Comparison of ENCODE assay signal across 8 cellular contexts in the genomic region with DNA sequence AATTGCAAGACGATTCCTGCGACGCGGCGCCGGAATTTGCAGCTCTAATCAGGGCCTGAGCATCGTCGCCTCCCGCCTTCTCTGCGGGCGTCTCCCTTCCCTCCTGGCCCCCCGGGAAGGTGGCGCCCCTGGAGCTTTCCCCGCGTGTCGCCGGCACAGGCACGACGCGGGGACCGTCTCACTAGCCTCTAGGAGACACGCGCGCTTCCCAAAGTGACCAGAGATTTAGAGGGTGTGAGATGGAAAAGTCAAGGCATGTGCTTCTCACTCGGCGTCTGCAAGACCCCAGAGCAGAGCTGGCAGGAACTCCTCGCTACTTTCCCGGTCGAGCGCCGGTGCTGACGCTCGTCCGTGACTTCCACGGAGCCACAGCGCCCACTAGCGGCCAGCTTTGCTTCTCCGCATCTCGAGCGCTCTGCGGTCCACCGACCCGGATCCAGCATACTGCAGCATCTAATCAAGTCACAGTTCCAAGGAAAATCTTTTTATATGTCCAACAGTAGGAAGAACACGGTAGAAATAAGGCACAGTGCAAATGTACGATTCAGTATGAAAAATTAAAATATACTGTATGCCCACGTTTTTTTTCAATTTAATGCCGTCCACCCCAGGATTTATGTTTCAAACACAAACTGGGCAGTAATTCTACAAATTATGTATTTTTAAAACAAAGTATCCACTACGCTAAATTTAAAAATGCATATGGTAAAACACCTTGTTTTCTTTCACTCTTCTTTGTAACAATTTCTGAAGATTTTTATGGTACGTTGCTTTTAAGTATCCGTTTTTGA. TPM values are rescaled to one million over a fixed set of nuclear protein-coding genes. Genes with fewer than 3 reads are reported as not detected.
A peak's percentile ranks its signal among the peaks of the same experiment; 100 is the strongest.
DNase-seq lines count a peak whose midpoint lies in the region; ATAC-seq and TF ChIP-seq lines count a peak whose summit lies in the region.

No MANE protein-coding gene starts in this region.

- H2BK5ac ChIP-seq in neuronal stem cell (ENCODE audit: low read length): peak overlapping the region; percentile 66

- H3K4me1 ChIP-seq in Karpas-422 (ENCODE audit: low read length) (peaks cover 12% of the 10 kb centered on the region), foreskin keratinocyte (peaks cover 3% of the 10 kb centered on the region), neuronal stem cell (ENCODE audit: control insufficient read depth in 2 of 2, insufficient read depth in 1 of 2, low read depth in 1 of 2, low read length in 2 of 2) (peaks cover 3 to 4% of the 10 kb centered on the region in 2 donors), subcutaneous abdominal adipose tissue (ENCODE audit: control insufficient read depth in 5 of 5, insufficient read depth in 5 of 5, low read length in 5 of 5) (peaks cover 0 to 34% (median 31%) of the 10 kb centered on the region in 5 donors)

- H3K27me3 ChIP-seq in Karpas-422 (ENCODE audit: low read length) (no peaks in the 10 kb centered on the region), foreskin keratinocyte (no peaks in the 10 kb centered on the region), neuronal stem cell (ENCODE audit: control insufficient read depth in 3 of 3, insufficient read depth in 3 of 3, low read depth in 1 of 3, low read length in 3 of 3) (no peaks in the 10 kb centered on the region), subcutaneous abdominal adipose tissue (ENCODE audit: control insufficient read depth in 5 of 5, insufficient read depth in 4 of 5, low read length in 5 of 5) (no peaks in the 10 kb centered on the region)

- no peak overlapping the region for H3K4ac ChIP-seq in neuronal stem cell (ENCODE audit: low read length)

- peak overlapping the region; percentile 1 for H4K8ac ChIP-seq in neuronal stem cell (ENCODE audit: low read depth, low read length)

- peak overlapping the region; percentile 71 for H3K14ac ChIP-seq in neuronal stem cell (ENCODE audit: low read length)

- peak overlapping the region; percentile 73 for H3K4me3 ChIP-seq in Karpas-422 (ENCODE audit: low read length)
- peak overlapping the region; percentile 74 to 96 for H3K4me3 ChIP-seq in neuronal stem cell (ENCODE audit: low read length in 2 of 2)
- H3K4me3 ChIP-seq in subcutaneous abdominal adipose tissue (ENCODE audit: low read depth in 1 of 5, low read length in 5 of 5): peak overlapping the region; percentile 69 to 84 (median 81)

- peaks cover 12% of the 10 kb centered on the region; the same call in 1 of the 2 replicates for H4K20me1 ChIP-seq in Karpas-422 (ENCODE audit: insufficient read depth, low read depth, low read length)

- peak; percentile 96 for TF ChIP-seq CTCF in foreskin keratinocyte (conservative IDR thresholded peaks at IDR 0.05)

- H2AFZ ChIP-seq in Karpas-422 (ENCODE audit: low read length) (peak overlapping the region; percentile 81), neuronal stem cell (ENCODE audit: low read length) (peak overlapping the region; percentile 87)

- peak overlapping the region; percentile 73 for H3K18ac ChIP-seq in neuronal stem cell (ENCODE audit: low read length)

- H3K23ac ChIP-seq in neuronal stem cell (ENCODE audit: low read depth, low read length, poor library complexity): peak overlapping the region; percentile 89

- H3K4me2 ChIP-seq in Karpas-422 (ENCODE audit: low read depth, low read length, poor library complexity, severe bottlenecking): peak overlapping the region; percentile 99
- peak overlapping the region; percentile 99 for H3K4me2 ChIP-seq in neuronal stem cell (ENCODE audit: insufficient read depth, low read length, poor library complexity, severe bottlenecking)

- peak overlapping the region; percentile 98 for H2BK15ac ChIP-seq in neuronal stem cell (ENCODE audit: low read length)

- H3K9me3 ChIP-seq in Karpas-422 (ENCODE audit: low read length) (no peaks in the 10 kb centered on the region), neuronal stem cell (replicated peaks in 1 of 2; ENCODE audit: control insufficient read depth in 2 of 2, insufficient read depth in 1 of 2, low read depth in 1 of 2, low read length in 2 of 2) (peaks cover 0 to 5% of the 10 kb centered on the region in 2 donors), subcutaneous abdominal adipose tissue (ENCODE audit: control insufficient read depth in 5 of 5, low read length in 5 of 5) (no peaks in the 10 kb centered on the region)

- H4K91ac ChIP-seq in neuronal stem cell (ENCODE audit: low read depth, low read length, poor library complexity): peak overlapping the region; percentile 92

- H3K79me1 ChIP-seq in neuronal stem cell (ENCODE audit: low read depth, low read length): peaks cover 4% of the 10 kb centered on the region

- H3K79me2 ChIP-seq in Karpas-422 (ENCODE audit: low read length): no peaks in the 10 kb centered on the region

- no peak overlapping the region for H2BK12ac ChIP-seq in neuronal stem cell (ENCODE audit: low read length)

- H3K9me2 ChIP-seq in Karpas-422 (replicated peaks; ENCODE audit: insufficient read depth, low read length): no peaks in the 10 kb centered on the region

- no CpG with 5 or more reads among the region's 50 CpGs for WGBS in neuronal stem cell (ENCODE audit: extremely low coverage in 2 of 2, insufficient read length in 2 of 2, insufficient replicate concordance in 1 of 2), 2 donors

- no peak overlapping the region for H2AK5ac ChIP-seq in neuronal stem cell (ENCODE audit: low read depth, low read length)

- ATAC-seq in GM21723 (IDR thresholded peaks at IDR 0.05; ENCODE audit: unreplicated experiment) (peak; percentile 49), foreskin keratinocyte (peak; percentile 43)

- H2BK120ac ChIP-seq in neuronal stem cell (ENCODE audit: low read depth, low read length): no peak overlapping the region

- H3K9ac ChIP-seq in Karpas-422 (ENCODE audit: low read length) (peak overlapping the region; percentile 69), neuronal stem cell (ENCODE audit: low read depth, low read length, poor library complexity) (peak overlapping the region; percentile 90), subcutaneous abdominal adipose tissue (ENCODE audit: low read length in 5 of 5) (peak overlapping the region in 4 of 5 donors; percentile 20 to 66 (median 61))

- DNase-seq in DMS79 treated with DMSO at 0.1 percent for 48 hours (lab: John Stamatoyannopoulos, UW) (peak; percentile 89), Karpas-422 (peak; percentile 95), SIG-M5 (lab: John Stamatoyannopoulos, UW) (peak; percentile 11), foreskin keratinocyte (no peak), neuronal stem cell (ENCODE audit: low spot score) (peak; percentile 92)
- DNase-seq in activated gamma-delta T cell treated with anti-CD3 and anti-CD28 coated beads, Interleukin-2, amount 50 U/mL, for 16 hours (ENCODE audit: low read depth): peak; percentile 85

- no peak overlapping the region for H3K27ac ChIP-seq in Karpas-422 (ENCODE audit: low read length)
- no peak overlapping the region for H3K27ac ChIP-seq in foreskin keratinocyte
- H3K27ac ChIP-seq in neuronal stem cell (replicated peaks; ENCODE audit: low read length): peak overlapping the region; percentile 35
- no peak overlapping the region for H3K27ac ChIP-seq in subcutaneous abdominal adipose tissue (ENCODE audit: low read depth, low read length)

- H3K36me3 ChIP-seq in Karpas-422 (ENCODE audit: insufficient read depth, low read length) (peaks cover 8% of the 10 kb centered on the region; the same call in 1 of the 2 replicates), neuronal stem cell (replicated peaks in 1 of 2; ENCODE audit: control insufficient read depth in 2 of 2, insufficient read depth in 2 of 2, low read length in 2 of 2) (peaks cover 0 to 38% of the 10 kb centered on the region in 2 donors), subcutaneous abdominal adipose tissue (ENCODE audit: control insufficient read depth in 5 of 5, insufficient read depth in 5 of 5, low read length in 5 of 5) (peaks cover 4 to 8% (median 7%) of the 10 kb centered on the region in 5 donors)

RNA-seq across cellular contexts. Expression of gene EFNB2, which starts 1.0 kb away (rescaled TPM):
- total RNA-seq in Karpas-422 (2014; rRNA removed; shearing (Covaris generic); ENCODE audit: low replicate concordance): 0.07 TPM in 1 of 2 replicates, not detected in the other
- total RNA-seq in foreskin keratinocyte: 65.1 and 66.2 TPM in 2 replicates
- 21.9 and 23.7 TPM in 2 replicates for polyA plus RNA-seq in foreskin keratinocyte
- 41.2 TPM for polyA plus RNA-seq in neuronal stem cell (2013, experiment 1 of 2)
- 42.0 TPM for polyA plus RNA-seq in neuronal stem cell (2013, experiment 2 of 2)

RNA-seq across cellular contexts. Expression of gene ARGLU1, which starts 31.5 kb away (rescaled TPM):
- 106 and 147 TPM in 2 replicates for total RNA-seq in Karpas-422 (2014; rRNA removed; shearing (Covaris generic); ENCODE audit: low replicate concordance)
- 43.8 and 50.2 TPM in 2 replicates for total RNA-seq in foreskin keratinocyte
- 25.3 and 31.0 TPM in 2 replicates for polyA plus RNA-seq in foreskin keratinocyte
- 248 TPM for polyA plus RNA-seq in neuronal stem cell (2013, experiment 1 of 2)
- polyA plus RNA-seq in neuronal stem cell (2013, experiment 2 of 2): 251 TPM

Comparison
In these comparisons a context has a peak if more than half of its experiments do, and no peak if none do; other contexts are left out.
1. DNase-seq: peak in DMS79 treated with DMSO at 0.1 percent for 48 hours (single experiment), Karpas-422 (single experiment), SIG-M5 (single experiment), activated gamma-delta T cell treated with anti-CD3 and anti-CD28 coated beads, Interleukin-2, amount 50 U/mL, for 16 hours (single experiment) and neuronal stem cell (single experiment); none in foreskin keratinocyte (0 of 2).
2. RNA of gene EFNB2, which starts 1.0 kb away (total RNA-seq): 65.1 to 66.2 TPM in foreskin keratinocyte; 0.07 TPM in Karpas-422; every median in the first group is over 10 times any median in the second.
3. Peak in every context shown above with its lines, with median percentiles within 50 percentile points of each other: H3K4me3 ChIP-seq and H3K9ac ChIP-seq.